Comparison of ENCODE assay signal across 26 cellular contexts in genomic region chr14:90883197-90883596, GRCh38.
"Had no signal": no experiment of that assay in that cellular context is flagged by ENCODE, and none has a peak within 500 bp of the region (broad histone marks: within the 10 kb centered on the region; RNA-seq: fewer than 3 reads in every experiment).

No MANE protein-coding gene starts in this region.

- H3K27ac Mint-ChIP-seq: activated CD8-positive, alpha-beta T cell treated with anti-CD3 and anti-CD28 coated beads for 36 hours; activated naive CD8-positive, alpha-beta T cell treated with anti-CD3 and anti-CD28 coated beads, Interleukin-2, amount 50 U/mL, for 24 hours; activated T-helper 1 cell treated with anti-CD3 and anti-CD28 coated beads, Interleukin-12 subunit alpha, Interleukin-12 subunit beta, Interleukin-2, Interleukin-4 antibody, amounts not matched to agents 30 ng/mL and 10 ng/mL and 1 ng/mL, durations not matched to agents 14 hours and 24 hours and 36 hours; brain; T-helper 1 cell treated with Interleukin-12 subunit alpha and Interleukin-12 subunit beta and Interleukin-4 antibody, amounts not matched to agents 30 μg/mL and 1 μg/mL, for 36 hours had no signal

- H3K27ac ChIP-seq: ascending aorta, cardiac muscle cell, Peyer's patch, RWPE1, SJSA1, VCaP had no signal

- H3K4me3 Mint-ChIP-seq: activated CD8-positive, alpha-beta T cell treated with anti-CD3 and anti-CD28 coated beads for 36 hours; activated naive CD8-positive, alpha-beta T cell treated with anti-CD3 and anti-CD28 coated beads, Interleukin-2, amount 50 U/mL, for 24 hours; activated T-helper 1 cell treated with anti-CD3 and anti-CD28 coated beads, Interleukin-12 subunit alpha, Interleukin-12 subunit beta, Interleukin-2, Interleukin-4 antibody, amounts not matched to agents 30 ng/mL and 10 ng/mL and 1 ng/mL, durations not matched to agents 14 hours and 24 hours and 36 hours; brain; T-helper 1 cell treated with Interleukin-12 subunit alpha and Interleukin-12 subunit beta and Interleukin-4 antibody, amounts not matched to agents 30 μg/mL and 1 μg/mL, for 36 hours had no signal

- H3K27me3 ChIP-seq: ascending aorta, cardiac muscle cell, Peyer's patch, SJSA1 had no signal

- DNase-seq: activated CD4-positive, CD25-positive, alpha-beta regulatory T cell; activated CD8-positive, alpha-beta memory T cell treated with anti-CD3 and anti-CD28 coated beads, Interleukin-2, amount 50 U/mL, for 4 hours; activated CD8-positive, alpha-beta T cell treated with anti-CD3 and anti-CD28 coated beads for 36 hours; activated effector memory CD4-positive, alpha-beta T cell treated with anti-CD3 and anti-CD28 coated beads, Interleukin-2, amount 50 U/mL, for 16 hours; activated naive CD4-positive, alpha-beta T cell treated with Interleukin-2 at 50 U/mL for 16 hours; activated naive CD8-positive, alpha-beta T cell treated with anti-CD3 and anti-CD28 coated beads, Interleukin-2, amount 50 U/mL, for 24 hours; amniotic stem cell; cerebellar nuclear complex; MM.1S; NCI-H1105 treated with DMSO at 0.1 percent for 48 hours; NCI-H1436 treated with DMSO at 0.1 percent for 48 hours; NCI-H187; NCI-H2081; NCI-H524; Peyer's patch; SHP77 had no signal

- H3K36me3 ChIP-seq: ascending aorta, cardiac muscle cell, SJSA1 had no signal

- H3K4me1 ChIP-seq: ascending aorta, Peyer's patch, SJSA1 had no signal

- H3K4me1 Mint-ChIP-seq: activated naive CD8-positive, alpha-beta T cell treated with anti-CD3 and anti-CD28 coated beads, Interleukin-2, amount 50 U/mL, for 24 hours; brain had no signal

- H3K9me3 ChIP-seq: Peyer's patch, SJSA1 had no signal

- H3K27me3 Mint-ChIP-seq: activated CD8-positive, alpha-beta T cell treated with anti-CD3 and anti-CD28 coated beads for 36 hours; activated naive CD8-positive, alpha-beta T cell treated with anti-CD3 and anti-CD28 coated beads, Interleukin-2, amount 50 U/mL, for 24 hours; brain had no signal

- H3K4me3 ChIP-seq: ascending aorta, cardiac muscle cell, Peyer's patch, SJSA1 had no signal

- ATAC-seq: activated CD8-positive, alpha-beta T cell treated with anti-CD3 and anti-CD28 coated beads for 36 hours; activated naive CD4-positive, alpha-beta T cell treated with anti-CD3 and anti-CD28 coated beads, Interleukin-2, amount 50 U/mL, for 72 hours; activated naive CD8-positive, alpha-beta T cell treated with anti-CD3 and anti-CD28 coated beads, Interleukin-2, amount 50 U/mL, for 24 hours; SK-N-SH treated with all-trans-retinoic acid at 6 μM for 48 hours had no signal
